ENCODE assay signal across 1 cellular context in genomic region chr7:87876040-87876758, GRCh38.
TF ChIP-seq lines count a peak whose summit lies in the region.

TSS of gene DBF4 (plus strand) at chr7:87876493. CDS start at chr7:87876733, 240 bp downstream.
A gene with protein sequence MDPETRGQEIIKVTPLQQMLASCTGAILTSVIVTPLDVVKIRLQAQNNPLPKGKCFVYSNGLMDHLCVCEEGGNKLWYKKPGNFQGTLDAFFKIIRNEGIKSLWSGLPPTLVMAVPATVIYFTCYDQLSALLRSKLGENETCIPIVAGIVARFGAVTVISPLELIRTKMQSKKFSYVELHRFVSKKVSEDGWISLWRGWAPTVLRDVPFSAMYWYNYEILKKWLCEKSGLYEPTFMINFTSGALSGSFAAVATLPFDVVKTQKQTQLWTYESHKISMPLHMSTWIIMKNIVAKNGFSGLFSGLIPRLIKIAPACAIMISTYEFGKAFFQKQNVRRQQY (minus strand): TSS chr7:87876360. CDS start chr7:87858727, 17,633 bp downstream.

TF ChIP-seq in HepG2, 621 proteins besides CTCF, POLR2A, EP300 and RAD21 (continued from another document and continues in another):
- TF ChIP-seq, protein P1, sequence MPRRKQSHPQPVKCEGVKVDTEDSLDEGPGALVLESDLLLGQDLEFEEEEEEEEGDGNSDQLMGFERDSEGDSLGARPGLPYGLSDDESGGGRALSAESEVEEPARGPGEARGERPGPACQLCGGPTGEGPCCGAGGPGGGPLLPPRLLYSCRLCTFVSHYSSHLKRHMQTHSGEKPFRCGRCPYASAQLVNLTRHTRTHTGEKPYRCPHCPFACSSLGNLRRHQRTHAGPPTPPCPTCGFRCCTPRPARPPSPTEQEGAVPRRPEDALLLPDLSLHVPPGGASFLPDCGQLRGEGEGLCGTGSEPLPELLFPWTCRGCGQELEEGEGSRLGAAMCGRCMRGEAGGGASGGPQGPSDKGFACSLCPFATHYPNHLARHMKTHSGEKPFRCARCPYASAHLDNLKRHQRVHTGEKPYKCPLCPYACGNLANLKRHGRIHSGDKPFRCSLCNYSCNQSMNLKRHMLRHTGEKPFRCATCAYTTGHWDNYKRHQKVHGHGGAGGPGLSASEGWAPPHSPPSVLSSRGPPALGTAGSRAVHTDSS (CRISPR knock-in tag; conservative IDR thresholded peaks at IDR 0.05), result no peak
- TF ChIP-seq PHB2 (IDR thresholded peaks at IDR 0.05; ENCODE audit: partially characterized antibody), result no peak
- peak; percentile 97 for TF ChIP-seq ZMYM4 (CRISPR knock-in tag; IDR thresholded peaks at IDR 0.05)
- no peak for TF ChIP-seq SP1 (IDR thresholded peaks at IDR 0.05)
- TF ChIP-seq SP1 (CRISPR knock-in tag; IDR thresholded peaks at IDR 0.05), result peak; percentile 88
- TF ChIP-seq ZFP62 (CRISPR knock-in tag; IDR thresholded peaks at IDR 0.05), result 0 out of 2 replicates have a peak, but pooled peaks have one; percentile 20
- peak; percentile 74; the same call in 1 of the 2 replicates for TF ChIP-seq ZNF205 (CRISPR knock-in tag; IDR thresholded peaks at IDR 0.05)
- TF ChIP-seq NFYC (CRISPR knock-in tag; IDR thresholded peaks at IDR 0.05), result no peak
- no peak for TF ChIP-seq ZNF775 (CRISPR knock-in tag; IDR thresholded peaks at IDR 0.05; ENCODE audit: borderline replicate concordance)
- TF ChIP-seq THYN1 (CRISPR knock-in tag; IDR thresholded peaks at IDR 0.05; ENCODE audit: borderline replicate concordance, low read depth), result no peak
- TF ChIP-seq BORCS8-MEF2B (CRISPR knock-in tag; IDR thresholded peaks at IDR 0.05), result peak; percentile 25; the same call in 1 of the 2 replicates
- TF ChIP-seq SIN3A (IDR thresholded peaks at IDR 0.05; ENCODE audit: borderline replicate concordance, low read depth, low read length), result peak; percentile 95
- TF ChIP-seq ZSCAN20 (CRISPR knock-in tag; IDR thresholded peaks at IDR 0.05; ENCODE audit: borderline replicate concordance), result peak; percentile 71
- no peak for TF ChIP-seq ZHX2 (IDR thresholded peaks at IDR 0.05; ENCODE audit: low read depth)
- no peak for TF ChIP-seq ZHX2 (CRISPR knock-in tag; IDR thresholded peaks at IDR 0.05; ENCODE audit: borderline replicate concordance)
- TF ChIP-seq ZBTB40 (IDR thresholded peaks at IDR 0.05), result no peak
- TF ChIP-seq ZBTB40 (CRISPR knock-in tag; IDR thresholded peaks at IDR 0.05), result peak; percentile 44
- 0 out of 2 replicates have a peak, but pooled peaks have one; percentile 11 for TF ChIP-seq HNF4A (CRISPR knock-in tag; IDR thresholded peaks at IDR 0.05)
- peak; percentile 66; the same call in 1 of the 2 replicates for TF ChIP-seq MIER3 (CRISPR knock-in tag; IDR thresholded peaks at IDR 0.05; ENCODE audit: borderline replicate concordance)
- no peak; the same call in 1 of the 2 replicates for TF ChIP-seq GFI1 (CRISPR knock-in tag; IDR thresholded peaks at IDR 0.05; ENCODE audit: borderline replicate concordance)
- TF ChIP-seq GTF2F1 (IDR thresholded peaks at IDR 0.05; ENCODE audit: low read length), result no peak
- TF ChIP-seq ZNF782 (CRISPR knock-in tag; IDR thresholded peaks at IDR 0.05; ENCODE audit: borderline replicate concordance), result no peak
- TF ChIP-seq, protein P2, sequence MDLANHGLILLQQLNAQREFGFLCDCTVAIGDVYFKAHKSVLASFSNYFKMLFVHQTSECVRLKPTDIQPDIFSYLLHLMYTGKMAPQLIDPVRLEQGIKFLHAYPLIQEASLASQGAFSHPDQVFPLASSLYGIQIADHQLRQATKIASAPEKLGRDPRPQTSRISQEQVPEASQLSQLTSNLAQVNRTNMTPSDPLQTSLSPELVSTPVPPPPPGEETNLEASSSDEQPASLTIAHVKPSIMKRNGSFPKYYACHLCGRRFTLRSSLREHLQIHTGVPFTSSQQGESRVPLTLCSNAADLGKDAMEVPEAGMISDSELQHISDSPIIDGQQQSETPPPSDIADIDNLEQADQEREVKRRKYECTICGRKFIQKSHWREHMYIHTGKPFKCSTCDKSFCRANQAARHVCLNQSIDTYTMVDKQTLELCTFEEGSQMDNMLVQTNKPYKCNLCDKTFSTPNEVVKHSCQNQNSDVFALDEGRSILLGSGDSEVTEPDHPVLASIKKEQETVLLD (CRISPR knock-in tag; IDR thresholded peaks at IDR 0.05; ENCODE audit: low read depth), result peak; percentile 95
- no peak for TF ChIP-seq PLRG1 (conservative IDR thresholded peaks at IDR 0.05)
- no peak for TF ChIP-seq ZFYVE20 (CRISPR knock-in tag; IDR thresholded peaks at IDR 0.05; ENCODE audit: borderline replicate concordance, low read depth)
- no peak for TF ChIP-seq ZNF484 (CRISPR knock-in tag; IDR thresholded peaks at IDR 0.05; ENCODE audit: borderline replicate concordance, low read depth)
- TF ChIP-seq, protein P3, sequence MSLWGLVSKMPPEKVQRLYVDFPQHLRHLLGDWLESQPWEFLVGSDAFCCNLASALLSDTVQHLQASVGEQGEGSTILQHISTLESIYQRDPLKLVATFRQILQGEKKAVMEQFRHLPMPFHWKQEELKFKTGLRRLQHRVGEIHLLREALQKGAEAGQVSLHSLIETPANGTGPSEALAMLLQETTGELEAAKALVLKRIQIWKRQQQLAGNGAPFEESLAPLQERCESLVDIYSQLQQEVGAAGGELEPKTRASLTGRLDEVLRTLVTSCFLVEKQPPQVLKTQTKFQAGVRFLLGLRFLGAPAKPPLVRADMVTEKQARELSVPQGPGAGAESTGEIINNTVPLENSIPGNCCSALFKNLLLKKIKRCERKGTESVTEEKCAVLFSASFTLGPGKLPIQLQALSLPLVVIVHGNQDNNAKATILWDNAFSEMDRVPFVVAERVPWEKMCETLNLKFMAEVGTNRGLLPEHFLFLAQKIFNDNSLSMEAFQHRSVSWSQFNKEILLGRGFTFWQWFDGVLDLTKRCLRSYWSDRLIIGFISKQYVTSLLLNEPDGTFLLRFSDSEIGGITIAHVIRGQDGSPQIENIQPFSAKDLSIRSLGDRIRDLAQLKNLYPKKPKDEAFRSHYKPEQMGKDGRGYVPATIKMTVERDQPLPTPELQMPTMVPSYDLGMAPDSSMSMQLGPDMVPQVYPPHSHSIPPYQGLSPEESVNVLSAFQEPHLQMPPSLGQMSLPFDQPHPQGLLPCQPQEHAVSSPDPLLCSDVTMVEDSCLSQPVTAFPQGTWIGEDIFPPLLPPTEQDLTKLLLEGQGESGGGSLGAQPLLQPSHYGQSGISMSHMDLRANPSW (CRISPR knock-in tag; IDR thresholded peaks at IDR 0.05; ENCODE audit: borderline replicate concordance), result no peak
- TF ChIP-seq, protein P4, sequence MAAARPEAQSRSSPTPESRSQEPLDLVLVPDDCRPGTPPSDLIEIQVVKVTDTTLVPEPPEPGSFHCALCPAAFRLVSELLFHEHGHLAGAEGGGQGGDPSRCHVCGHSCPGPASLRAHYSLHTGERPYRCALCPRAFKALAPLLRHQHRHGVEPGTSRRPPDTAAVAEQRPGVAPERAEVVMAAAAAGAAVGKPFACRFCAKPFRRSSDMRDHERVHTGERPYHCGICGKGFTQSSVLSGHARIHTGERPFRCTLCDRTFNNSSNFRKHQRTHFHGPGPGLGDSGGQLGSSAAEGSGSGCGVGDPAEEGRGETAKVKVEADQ (CRISPR knock-in tag; IDR thresholded peaks at IDR 0.05; ENCODE audit: borderline replicate concordance), result peak; percentile 97
- no peak; the same call in 1 of the 2 replicates for TF ChIP-seq TSC22D2 (CRISPR knock-in tag; IDR thresholded peaks at IDR 0.05; ENCODE audit: borderline replicate concordance)
- TF ChIP-seq RBM22 (optimal IDR thresholded peaks at IDR 0.05; ENCODE audit: low read length), result no peak
- TF ChIP-seq ZNF761 (CRISPR knock-in tag; conservative IDR thresholded peaks at IDR 0.05), result no peak
- TF ChIP-seq ZNF709 (CRISPR knock-in tag; IDR thresholded peaks at IDR 0.05), result peak; percentile 87; the same call in 1 of the 2 replicates
- TF ChIP-seq, protein P5, sequence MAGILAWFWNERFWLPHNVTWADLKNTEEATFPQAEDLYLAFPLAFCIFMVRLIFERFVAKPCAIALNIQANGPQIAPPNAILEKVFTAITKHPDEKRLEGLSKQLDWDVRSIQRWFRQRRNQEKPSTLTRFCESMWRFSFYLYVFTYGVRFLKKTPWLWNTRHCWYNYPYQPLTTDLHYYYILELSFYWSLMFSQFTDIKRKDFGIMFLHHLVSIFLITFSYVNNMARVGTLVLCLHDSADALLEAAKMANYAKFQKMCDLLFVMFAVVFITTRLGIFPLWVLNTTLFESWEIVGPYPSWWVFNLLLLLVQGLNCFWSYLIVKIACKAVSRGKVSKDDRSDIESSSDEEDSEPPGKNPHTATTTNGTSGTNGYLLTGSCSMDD (CRISPR knock-in tag; IDR thresholded peaks at IDR 0.05), result no peak
- TF ChIP-seq HMGA1 (CRISPR knock-in tag; conservative IDR thresholded peaks at IDR 0.05), result no peak
- 0 out of 2 replicates have a peak, but pooled peaks have one; percentile 42 for TF ChIP-seq HOXA5 (CRISPR knock-in tag; IDR thresholded peaks at IDR 0.05)
